Comparison of ENCODE assay signal across 8 cellular contexts in the genomic region with DNA sequence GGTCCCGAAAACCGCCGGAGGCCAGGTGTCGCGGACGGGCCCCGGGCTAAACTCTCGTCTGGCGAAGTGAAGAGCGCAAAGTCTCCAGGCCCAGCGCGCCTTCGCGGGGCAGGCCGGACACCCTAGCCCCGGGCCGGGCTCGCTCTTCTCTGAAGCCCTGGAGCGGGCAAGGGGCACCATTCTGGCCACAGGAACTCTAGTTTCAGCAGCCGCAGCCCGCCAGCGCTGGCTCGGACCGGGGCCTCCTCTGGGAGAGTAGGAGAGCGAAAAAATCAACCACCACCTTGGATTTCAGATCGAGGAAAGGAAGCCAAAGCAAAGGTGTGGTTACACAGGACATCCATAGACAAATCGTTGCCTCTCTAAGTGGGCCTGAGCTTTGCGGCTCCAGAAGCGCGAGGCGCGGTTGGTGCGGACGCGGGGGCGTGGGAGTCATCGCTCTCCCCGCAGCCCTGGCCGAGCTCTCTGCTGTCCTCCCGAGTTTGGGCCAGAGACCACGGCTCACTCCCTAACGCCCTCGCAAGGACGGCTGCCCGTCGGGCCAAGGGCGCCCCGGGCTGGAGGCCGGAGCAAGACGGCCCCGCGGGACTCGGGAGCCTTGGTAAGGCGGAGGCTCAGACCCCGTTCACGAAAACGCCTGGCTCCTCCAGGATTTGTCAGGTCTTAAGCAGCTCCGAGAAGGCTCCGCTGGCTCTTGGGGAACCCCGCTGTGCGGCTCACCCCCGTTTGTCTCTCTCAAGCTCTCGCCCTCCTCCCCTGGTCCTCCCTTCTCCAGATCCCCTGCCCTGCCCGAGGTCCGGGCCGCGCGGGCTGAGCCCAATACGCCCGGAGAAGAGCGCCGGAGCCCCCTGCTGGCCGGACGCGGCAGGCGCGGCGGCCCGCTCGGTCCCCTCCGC.
DNase-seq lines count a peak whose midpoint lies in the region; ATAC-seq and TF ChIP-seq lines count a peak whose summit lies in the region.

No MANE protein-coding gene starts in this region.

- WGBS in aorta, 2 donors = 1% methylated on average over 68 to 81 of the region's 81 CpGs

- no peaks in the 10 kb centered on the region for H3K36me3 Mint-ChIP-seq in activated naive CD8-positive, alpha-beta T cell treated with anti-CD3 and anti-CD28 coated beads for 36 hours
- H3K36me3 Mint-ChIP-seq in osteocyte (ENCODE audit: unreplicated experiment) = no peaks in the 10 kb centered on the region

- H3K27ac ChIP-seq in Peyer's patch (no peak overlapping the region), cardiac muscle cell (no peak overlapping the region), aorta (ENCODE audit: low read depth in 1 of 2, low read length in 2 of 2) (no peak overlapping the region)

- no peak overlapping the region for H3K27ac Mint-ChIP-seq in activated naive CD8-positive, alpha-beta T cell treated with anti-CD3 and anti-CD28 coated beads for 36 hours
- peak overlapping the region; percentile 93 for H3K27ac Mint-ChIP-seq in osteocyte (ENCODE audit: unreplicated experiment)

- TF ChIP-seq CTCF in Peyer's patch (IDR thresholded peaks at IDR 0.05) = peak in 5 of 6 experiments; percentile 8 to 83 (median 75)
- peak; percentile 76 for TF ChIP-seq CTCF in cardiac muscle cell (IDR thresholded peaks at IDR 0.05; ENCODE audit: low read depth, low read length)
- TF ChIP-seq CTCF in osteocyte (IDR thresholded peaks at IDR 0.05) = peak; percentile 97

- H3K27me3 ChIP-seq in Peyer's patch (peaks cover 0 to 14% of the 10 kb centered on the region in 2 donors), cardiac muscle cell (peaks cover 65% of the 10 kb centered on the region), aorta (ENCODE audit: control insufficient read depth in 1 of 2, insufficient read depth in 2 of 2, low read length in 1 of 2) (no peaks in the 10 kb centered on the region)

- H3K27me3 Mint-ChIP-seq in activated naive CD8-positive, alpha-beta T cell treated with anti-CD3 and anti-CD28 coated beads for 36 hours = peaks cover 91% of the 10 kb centered on the region
- H3K27me3 Mint-ChIP-seq in osteocyte (ENCODE audit: unreplicated experiment) = peaks cover 4% of the 10 kb centered on the region

- no peaks in the 10 kb centered on the region for H3K9me3 Mint-ChIP-seq in activated naive CD8-positive, alpha-beta T cell treated with anti-CD3 and anti-CD28 coated beads for 36 hours
- no peaks in the 10 kb centered on the region for H3K9me3 Mint-ChIP-seq in osteocyte (ENCODE audit: unreplicated experiment)

- H3K4me1 ChIP-seq in Peyer's patch (peaks cover 0 to 15% (median 3%) of the 10 kb centered on the region in 4 donors), cardiac muscle cell (ENCODE audit: low read depth) (no peaks in the 10 kb centered on the region), aorta (ENCODE audit: control insufficient read depth in 1 of 2, insufficient read depth in 2 of 2, low read length in 2 of 2) (no peaks in the 10 kb centered on the region)

- peak; percentile 99 for ATAC-seq in GM19397 (IDR thresholded peaks at IDR 0.05; ENCODE audit: unreplicated experiment)
- ATAC-seq in HG03457 (IDR thresholded peaks at IDR 0.05; ENCODE audit: unreplicated experiment) = peak; percentile 91
- peak; percentile 94 for ATAC-seq in aorta (ENCODE audit: low FRiP score)

- H3K4me3 ChIP-seq in Peyer's patch (peak overlapping the region; percentile 33 to 61 (median 44)), cardiac muscle cell (peak overlapping the region; percentile 38), aorta (ENCODE audit: low read length in 2 of 2) (peak overlapping the region in 1 of 2 donors; percentile 4)

- H3K36me3 ChIP-seq in Peyer's patch = no peaks in the 10 kb centered on the region
- H3K36me3 ChIP-seq in cardiac muscle cell = no peaks in the 10 kb centered on the region
- no peaks in the 10 kb centered on the region for H3K36me3 ChIP-seq in aorta (ENCODE audit: control insufficient read depth in 1 of 2, insufficient read depth in 2 of 2, low read length in 1 of 2)

- H3K9me3 ChIP-seq in Peyer's patch = no peaks in the 10 kb centered on the region
- H3K9me3 ChIP-seq in cardiac muscle cell (ENCODE audit: low read depth) = no peaks in the 10 kb centered on the region
- peaks cover 2% of the 10 kb centered on the region for H3K9me3 ChIP-seq in aorta (ENCODE audit: control insufficient read depth, low read length)

- intact Hi-C loops in aorta (cut with DNase I) = loop anchor here (5.0 to 10.0 kb wide), 3 partner anchors 919 to 1089 kb away; no protein-coding TSS in a partner anchor

- H3K4me1 Mint-ChIP-seq in activated naive CD8-positive, alpha-beta T cell treated with anti-CD3 and anti-CD28 coated beads for 36 hours = peaks cover 15% of the 10 kb centered on the region
- H3K4me1 Mint-ChIP-seq in osteocyte (ENCODE audit: unreplicated experiment) = peaks cover 38% of the 10 kb centered on the region

- DNase-seq in COR-L47 (lab: John Stamatoyannopoulos, UW) = peak; percentile 57
- DNase-seq in Peyer's patch = peak; percentile 22 to 76 (median 63)
- peak; percentile 72 for DNase-seq in activated naive CD8-positive, alpha-beta T cell treated with anti-CD3 and anti-CD28 coated beads for 36 hours
- peak; percentile 76 to 88 for DNase-seq in cardiac muscle cell (ENCODE audit: low read depth in 1 of 2, low spot score in 1 of 2)
- DNase-seq in osteocyte (ENCODE audit: extremely low spot score, unreplicated experiment) = peak; percentile 92
- peak; percentile 70 to 88 for DNase-seq in aorta

- peak overlapping the region; percentile 73 for H3K4me3 Mint-ChIP-seq in activated naive CD8-positive, alpha-beta T cell treated with anti-CD3 and anti-CD28 coated beads for 36 hours
- H3K4me3 Mint-ChIP-seq in osteocyte (ENCODE audit: unreplicated experiment) = peak overlapping the region; percentile 79

- no peak for TF ChIP-seq POLR2A in Peyer's patch (IDR thresholded peaks at IDR 0.05)
